18 cellular contexts compared by ENCODE assay signal in genomic region chr22:31119026-31119717, GRCh38. TPM values are rescaled to one million over a fixed set of nuclear protein-coding genes. Genes with fewer than 3 reads are reported as not detected.
"Had no signal": no experiment of that assay in that cellular context is flagged by ENCODE, and none has a peak within 500 bp of the region (broad histone marks: within the 10 kb centered on the region; RNA-seq: fewer than 3 reads in every experiment).

No MANE protein-coding gene starts in this region.

- H3K27ac Mint-ChIP-seq: activated naive CD8-positive, alpha-beta T cell treated with anti-CD3 and anti-CD28 coated beads for 36 hours; neural progenitor cell; stimulated activated naive CD8-positive, alpha-beta T cell treated with anti-CD3 and anti-CD28 coated beads, Interleukin-15, Interleukin-2, amounts not matched to agents 100 ng/mL and 50 ng/mL, for 24 hours; T-helper 1 cell treated with Interleukin-12 subunit alpha and Interleukin-12 subunit beta and Interleukin-4 antibody, amounts not matched to agents 30 μg/mL and 1 μg/mL, for 36 hours had no signal

- H3K27ac ChIP-seq: breast epithelium, colonic mucosa, neural progenitor cell, parathyroid adenoma had no signal

- H3K27me3 Mint-ChIP-seq: activated naive CD8-positive, alpha-beta T cell treated with anti-CD3 and anti-CD28 coated beads for 36 hours; stimulated activated naive CD8-positive, alpha-beta T cell treated with anti-CD3 and anti-CD28 coated beads, Interleukin-15, Interleukin-2, amounts not matched to agents 100 ng/mL and 50 ng/mL, for 24 hours had no signal

- ATAC-seq: sciatic nerve had no signal

- H3K9me3 Mint-ChIP-seq: activated naive CD8-positive, alpha-beta T cell treated with anti-CD3 and anti-CD28 coated beads for 36 hours; neural progenitor cell; stimulated activated naive CD8-positive, alpha-beta T cell treated with anti-CD3 and anti-CD28 coated beads, Interleukin-15, Interleukin-2, amounts not matched to agents 100 ng/mL and 50 ng/mL, for 24 hours; T-helper 1 cell treated with Interleukin-12 subunit alpha and Interleukin-12 subunit beta and Interleukin-4 antibody, amounts not matched to agents 30 μg/mL and 1 μg/mL, for 36 hours had no signal

- H3K4me2 ChIP-seq: neural progenitor cell had no signal

- H3K4me3 Mint-ChIP-seq: activated naive CD8-positive, alpha-beta T cell treated with anti-CD3 and anti-CD28 coated beads for 36 hours; neural progenitor cell; stimulated activated naive CD8-positive, alpha-beta T cell treated with anti-CD3 and anti-CD28 coated beads, Interleukin-15, Interleukin-2, amounts not matched to agents 100 ng/mL and 50 ng/mL, for 24 hours; T-helper 1 cell treated with Interleukin-12 subunit alpha and Interleukin-12 subunit beta and Interleukin-4 antibody, amounts not matched to agents 30 μg/mL and 1 μg/mL, for 36 hours had no signal

- H3K36me3 ChIP-seq: breast epithelium, colonic mucosa, neural progenitor cell had no signal

- H2AFZ ChIP-seq: neural progenitor cell, parathyroid adenoma had no signal

- H3K4me1 Mint-ChIP-seq: activated naive CD8-positive, alpha-beta T cell treated with anti-CD3 and anti-CD28 coated beads for 36 hours had no signal

- H3K4me3 ChIP-seq: breast epithelium, colonic mucosa, neural progenitor cell had no signal

- H3K9me3 ChIP-seq: breast epithelium, colonic mucosa had no signal

- H3K27me3 ChIP-seq: breast epithelium, colonic mucosa, neural progenitor cell had no signal

- H3K36me3 Mint-ChIP-seq: activated naive CD8-positive, alpha-beta T cell treated with anti-CD3 and anti-CD28 coated beads for 36 hours; neural progenitor cell had no signal

- DNase-seq: activated CD4-positive, alpha-beta T cell treated with anti-CD3 and anti-CD28 coated beads, Interleukin-2, amount 50 U/mL, for 4 hours; activated CD4-positive, CD25-positive, alpha-beta regulatory T cell treated with anti-CD3 and anti-CD28 coated beads, Interleukin-2, amount 50 U/mL, for 72 hours; activated gamma-delta T cell treated with Interleukin-2 at 50 U/mL for 16 hours; activated naive CD8-positive, alpha-beta T cell treated with anti-CD3 and anti-CD28 coated beads for 36 hours; activated T-cell treated with anti-CD3 and anti-CD28 coated beads, Interleukin-2, amount 50 U/mL, for 48 hours; anterior cingulate cortex; colonic mucosa; foreskin melanocyte; mesendoderm; stimulated activated CD4-positive, alpha-beta T cell treated with anti-CD3 and anti-CD28 coated beads, Interleukin-4, amount 100 ng/mL, for 24 hours had no signal

- H3K9ac ChIP-seq: neural progenitor cell, parathyroid adenoma had no signal

RNA-seq across cellular contexts. Expression of gene PLA2G3, which starts 21.1 kb away (rescaled TPM):
- total RNA-seq: activated naive CD8-positive, alpha-beta T cell treated with anti-CD3 and anti-CD28 coated beads for 36 hours; breast epithelium; liver; sciatic nerve; urinary bladder had no signal
- polyA plus RNA-seq: liver, urinary bladder had no signal
